1 cellular context compared by ENCODE assay signal in genomic region chr12:122265931-122266771, GRCh38.
TF ChIP-seq lines count a peak whose summit lies in the region.

Gene VPS33A (minus strand): TSS chr12:122266494. CDS start chr12:122266408, 86 bp downstream.

TF ChIP-seq in K562, 482 proteins besides CTCF, POLR2A, EP300 and RAD21 (continued from another document and continues in another):
- TF ChIP-seq POU5F1 (IDR thresholded peaks at IDR 0.05; ENCODE audit: borderline replicate concordance, low read depth, low read length, partially characterized antibody) (peak; percentile 67), TCF3 (CRISPR knock-in tag; IDR thresholded peaks at IDR 0.05) (peak; percentile 12; the same call in 1 of the 2 replicates), ZNF274 (IDR thresholded peaks at IDR 0.05; ENCODE audit: borderline replicate concordance, low read depth, low read length) (no peak), TOE1 (IDR thresholded peaks at IDR 0.05; ENCODE audit: borderline replicate concordance) (peak; percentile 100), TOE1 (CRISPR knock-in tag; IDR thresholded peaks at IDR 0.05; ENCODE audit: borderline replicate concordance, low read depth) (peak; percentile 89; the same call in 1 of the 2 replicates), FOXJ2 (tag; IDR thresholded peaks at IDR 0.05) (0 out of 2 replicates have a peak, but pooled peaks have one; percentile 53), CBFA2T2 (conservative IDR thresholded peaks at IDR 0.05) (peak; percentile 100), DMBX1 (CRISPR knock-in tag; IDR thresholded peaks at IDR 0.05; ENCODE audit: borderline replicate concordance) (no peak), EP400 (IDR thresholded peaks at IDR 0.05) (peak; percentile 95), FOS (IDR thresholded peaks at IDR 0.05; ENCODE audit: extremely low read depth, insufficient read length) (peak; percentile 75), ETV6 (IDR thresholded peaks at IDR 0.05; ENCODE audit: borderline replicate concordance in 1 of 2, low read depth in 2 of 2, low read length in 1 of 2) (no peak; a peak in 1 of 4 replicates), ETV6 (CRISPR knock-in tag; IDR thresholded peaks at IDR 0.05; ENCODE audit: borderline replicate concordance) (no peak), MGA (IDR thresholded peaks at IDR 0.05) (peak; percentile 61), RFX1 (IDR thresholded peaks at IDR 0.05) (no peak), FOXP4 (CRISPR knock-in tag; IDR thresholded peaks at IDR 0.05; ENCODE audit: borderline replicate concordance) (no peak), PHF20 (IDR thresholded peaks at IDR 0.05; ENCODE audit: partially characterized antibody) (peak; percentile 100), GTF2E2 (tag; IDR thresholded peaks at IDR 0.05) (peak; percentile 95), BRCA1 (IDR thresholded peaks at IDR 0.05) (no peak), BRCA1 (CRISPR knock-in tag; IDR thresholded peaks at IDR 0.05) (no peak), GTF3C2 (IDR thresholded peaks at IDR 0.05; ENCODE audit: borderline replicate concordance, extremely low read depth, insufficient read length) (no peak), ZBTB17 (CRISPR knock-in tag; IDR thresholded peaks at IDR 0.05) (peak; percentile 14; the same call in 1 of the 2 replicates), ZNF143 (CRISPR knock-in tag; IDR thresholded peaks at IDR 0.05) (0 out of 2 replicates have a peak, but pooled peaks have one; percentile 43), CCNT2 (IDR thresholded peaks at IDR 0.05; ENCODE audit: borderline replicate concordance, extremely low read depth, insufficient read length, low read depth, low read length) (peak; percentile 33), KLF13 (tag; IDR thresholded peaks at IDR 0.05; ENCODE audit: borderline replicate concordance, low read depth) (peak; percentile 56), PCBP2 (IDR thresholded peaks at IDR 0.05; ENCODE audit: low read depth, low read length, poor library complexity, severe bottlenecking) (no peak), ZFP36 (IDR thresholded peaks at IDR 0.05; ENCODE audit: low read depth, low read length, partially characterized antibody) (no peak), ELF2 (CRISPR knock-in tag; IDR thresholded peaks at IDR 0.05) (peak; percentile 99), SMARCA5 (IDR thresholded peaks at IDR 0.05) (no peak), SMAD3 (CRISPR knock-in tag; conservative IDR thresholded peaks at IDR 0.05) (0 out of 2 replicates have a peak, but pooled peaks have one; percentile 58), CHD4 (IDR thresholded peaks at IDR 0.05; ENCODE audit: insufficient read depth, insufficient replicate concordance, low read depth, low read length, poor library complexity, severe bottlenecking) (no peak), CUX1 (CRISPR knock-in tag; IDR thresholded peaks at IDR 0.05) (no peak), NUFIP1 (IDR thresholded peaks at IDR 0.05; ENCODE audit: partially characterized antibody) (no peak), SAFB2 (IDR thresholded peaks at IDR 0.05; ENCODE audit: borderline replicate concordance, low read depth, low read length, severe bottlenecking) (no peak), ZNF586 (CRISPR knock-in tag; conservative IDR thresholded peaks at IDR 0.05) (no peak), ZNF347 (CRISPR knock-in tag; IDR thresholded peaks at IDR 0.05; ENCODE audit: low read depth) (no peak)
- TF ChIP-seq, protein P1, sequence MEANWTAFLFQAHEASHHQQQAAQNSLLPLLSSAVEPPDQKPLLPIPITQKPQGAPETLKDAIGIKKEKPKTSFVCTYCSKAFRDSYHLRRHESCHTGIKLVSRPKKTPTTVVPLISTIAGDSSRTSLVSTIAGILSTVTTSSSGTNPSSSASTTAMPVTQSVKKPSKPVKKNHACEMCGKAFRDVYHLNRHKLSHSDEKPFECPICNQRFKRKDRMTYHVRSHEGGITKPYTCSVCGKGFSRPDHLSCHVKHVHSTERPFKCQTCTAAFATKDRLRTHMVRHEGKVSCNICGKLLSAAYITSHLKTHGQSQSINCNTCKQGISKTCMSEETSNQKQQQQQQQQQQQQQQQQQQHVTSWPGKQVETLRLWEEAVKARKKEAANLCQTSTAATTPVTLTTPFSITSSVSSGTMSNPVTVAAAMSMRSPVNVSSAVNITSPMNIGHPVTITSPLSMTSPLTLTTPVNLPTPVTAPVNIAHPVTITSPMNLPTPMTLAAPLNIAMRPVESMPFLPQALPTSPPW (CRISPR knock-in tag; IDR thresholded peaks at IDR 0.05): peak; percentile 69; the same call in 1 of the 2 replicates
